In the genomic region with DNA sequence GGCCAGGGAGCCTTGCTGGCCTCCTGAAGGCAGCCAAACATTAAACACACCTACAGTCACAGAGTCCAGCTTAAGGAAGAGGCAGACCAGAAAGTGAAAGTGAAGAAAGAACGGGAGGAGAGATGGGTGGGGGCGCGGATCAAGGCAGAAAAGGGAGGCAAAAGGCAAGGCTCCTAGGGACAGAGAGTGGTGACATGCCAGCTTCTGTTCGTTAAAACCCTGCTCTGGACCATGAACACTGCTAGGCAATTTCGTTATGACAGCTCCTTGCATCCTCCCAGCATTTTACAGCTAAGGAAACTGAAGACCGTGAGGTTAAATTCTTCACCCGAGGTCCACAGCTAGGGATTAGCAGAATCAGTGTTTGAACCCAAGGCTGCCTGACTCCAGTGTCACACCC, we compare ENCODE assay signal across 8 cellular contexts. TPM values are rescaled to one million over a fixed set of nuclear protein-coding genes. Genes with fewer than 3 reads are reported as not detected.
DNase-seq lines count a peak whose midpoint lies in the region; ATAC-seq, FAIRE-seq and TF ChIP-seq lines count a peak whose summit lies in the region.
"Not testable (repeated sequence)": the region's sequence is repeated elsewhere in the genome, so short reads cannot be mapped to it uniquely, and the experiment has no call there.

No MANE protein-coding gene starts in this region.

- intact Hi-C loops in CD4-positive, alpha-beta memory T cell (cut with micrococcal nuclease); kidney (cut with DNase I); natural killer cell (cut with micrococcal nuclease): not testable (repeated sequence)

- peaks cover 22% of the 10 kb centered on the region for H3K79me2 ChIP-seq in Loucy (ENCODE audit: insufficient read depth, low read length)

- not testable (repeated sequence) for H3K27ac ChIP-seq in CD4-positive, alpha-beta memory T cell (ENCODE audit: low read depth, low read length); effector memory CD4-positive, alpha-beta T cell (ENCODE audit: insufficient read depth, low read length, poor library complexity, severe bottlenecking); kidney (ENCODE audit: low read depth in 2 of 2, low read length in 2 of 2)

- H3K9me2 ChIP-seq in Loucy (replicated peaks; ENCODE audit: low read depth, low read length) = not testable (repeated sequence)

- H3F3A ChIP-seq in Loucy (ENCODE audit: low read depth) = peaks cover 23% of the 10 kb centered on the region

- not testable (repeated sequence) for H3K9me3 ChIP-seq in CD4-positive, alpha-beta memory T cell (ENCODE audit: control insufficient read depth in 1 of 2, low read length in 2 of 2); Loucy (ENCODE audit: insufficient read depth, low read depth, low read length); effector memory CD4-positive, alpha-beta T cell (ENCODE audit: control insufficient read depth, low read length); kidney (ENCODE audit: control insufficient read depth in 1 of 2, low read length in 2 of 2)

- H3K36me3 Mint-ChIP-seq in CD4-positive, alpha-beta memory T cell; T-helper 1 cell treated with Interleukin-12 subunit alpha and Interleukin-12 subunit beta and Interleukin-4 antibody, amounts not matched to agents 30 μg/mL and 1 μg/mL, for 36 hours (ENCODE audit: low read depth); activated T-helper 17 cell treated with anti-CD3 and anti-CD28 coated beads, Interleukin-2, amount 50 U/mL, for 72 hours (ENCODE audit: low read depth); natural killer cell: not testable (repeated sequence)

- peak overlapping the region in 1 of 2 donors; percentile 41 for H3K4me3 ChIP-seq in CD4-positive, alpha-beta memory T cell (ENCODE audit: low read length in 2 of 2)
- H3K4me3 ChIP-seq in Loucy (ENCODE audit: low read length, poor library complexity, severe bottlenecking) = peak overlapping the region; percentile 69
- peak overlapping the region; percentile 30 for H3K4me3 ChIP-seq in effector memory CD4-positive, alpha-beta T cell (ENCODE audit: insufficient read depth, low read depth, low read length, poor library complexity, severe bottlenecking)
- peak overlapping the region; percentile 60 to 67 for H3K4me3 ChIP-seq in kidney (ENCODE audit: low read length in 2 of 2)

- not testable (repeated sequence) for H3K36me3 ChIP-seq in CD4-positive, alpha-beta memory T cell (ENCODE audit: insufficient read depth, low read length); Loucy (ENCODE audit: insufficient read depth, low read length); effector memory CD4-positive, alpha-beta T cell (ENCODE audit: control insufficient read depth, insufficient read depth, low read length); kidney (ENCODE audit: control insufficient read depth in 1 of 2, insufficient read depth in 2 of 2, low read length in 2 of 2)

- peak overlapping the region; percentile 83 to 90 (median 86) for H3K4me3 Mint-ChIP-seq in CD4-positive, alpha-beta memory T cell
- peak overlapping the region; percentile 75 for H3K4me3 Mint-ChIP-seq in T-helper 1 cell treated with Interleukin-12 subunit alpha and Interleukin-12 subunit beta and Interleukin-4 antibody, amounts not matched to agents 30 μg/mL and 1 μg/mL, for 36 hours
- H3K4me3 Mint-ChIP-seq in activated T-helper 17 cell treated with anti-CD3 and anti-CD28 coated beads, Interleukin-2, amount 50 U/mL, for 72 hours = peak overlapping the region; percentile 86
- peak overlapping the region; percentile 88 for H3K4me3 Mint-ChIP-seq in natural killer cell

- H4K20me1 ChIP-seq in Loucy (ENCODE audit: insufficient read depth, low read length, poor library complexity, severe bottlenecking) = not testable (repeated sequence)

- H3K4me1 ChIP-seq in CD4-positive, alpha-beta memory T cell (ENCODE audit: insufficient read depth, low read length) = peaks cover 62% of the 10 kb centered on the region
- H3K4me1 ChIP-seq in Loucy (ENCODE audit: insufficient read depth, low read length, poor library complexity, severe bottlenecking) (peaks cover 73% of the 10 kb centered on the region), kidney (ENCODE audit: control insufficient read depth in 1 of 2, insufficient read depth in 1 of 2, low read depth in 1 of 2, low read length in 2 of 2) (peaks cover 3 to 14% of the 10 kb centered on the region in 2 donors)
- H3K4me1 ChIP-seq in effector memory CD4-positive, alpha-beta T cell (ENCODE audit: control insufficient read depth, insufficient read depth, low read length, poor library complexity, severe bottlenecking) = peaks cover 21% of the 10 kb centered on the region

- not testable (repeated sequence) for H3K9me3 Mint-ChIP-seq in CD4-positive, alpha-beta memory T cell; T-helper 1 cell treated with Interleukin-12 subunit alpha and Interleukin-12 subunit beta and Interleukin-4 antibody, amounts not matched to agents 30 μg/mL and 1 μg/mL, for 36 hours; activated T-helper 17 cell treated with anti-CD3 and anti-CD28 coated beads, Interleukin-2, amount 50 U/mL, for 72 hours; natural killer cell

- DNase-seq in CD4-positive, alpha-beta memory T cell = peak in 2 of 5 donors; percentile 9 to 26
- not testable (repeated sequence) for DNase-seq in effector memory CD4-positive, alpha-beta T cell; kidney; natural killer cell; stimulated activated naive CD8-positive, alpha-beta T cell treated with anti-CD3 and anti-CD28 coated beads, Interleukin-15, Interleukin-2, amounts not matched to agents 100 U/mL and 50 U/mL, for 24 hours

- FAIRE-seq in kidney (lab: Jason Lieb, UNC) = not testable (repeated sequence)

- peaks cover 33 to 61% (median 52%) of the 10 kb centered on the region in 4 donors for H3K4me1 Mint-ChIP-seq in CD4-positive, alpha-beta memory T cell
- H3K4me1 Mint-ChIP-seq in T-helper 1 cell treated with Interleukin-12 subunit alpha and Interleukin-12 subunit beta and Interleukin-4 antibody, amounts not matched to agents 30 μg/mL and 1 μg/mL, for 36 hours (ENCODE audit: low read depth) = peaks cover 38% of the 10 kb centered on the region
- peaks cover 15% of the 10 kb centered on the region for H3K4me1 Mint-ChIP-seq in activated T-helper 17 cell treated with anti-CD3 and anti-CD28 coated beads, Interleukin-2, amount 50 U/mL, for 72 hours
- peaks cover 43 to 54% of the 10 kb centered on the region in 2 donors for H3K4me1 Mint-ChIP-seq in natural killer cell

- H3K27me3 ChIP-seq in CD4-positive, alpha-beta memory T cell (ENCODE audit: insufficient read depth, low read length); Loucy (ENCODE audit: insufficient read depth, low read length, poor library complexity, severe bottlenecking); effector memory CD4-positive, alpha-beta T cell (replicated peaks; ENCODE audit: control insufficient read depth, insufficient read depth, low read length, poor library complexity, severe bottlenecking): not testable (repeated sequence)

- peak; percentile 34 for ATAC-seq in activated T-helper 17 cell treated with anti-CD3 and anti-CD28 coated beads, Interleukin-2, amount 50 U/mL, for 72 hours (replicated peaks)
- ATAC-seq in natural killer cell = peak in 2 of 3 donors; percentile 11 to 19
- ATAC-seq in stimulated activated naive CD8-positive, alpha-beta T cell treated with anti-CD3 and anti-CD28 coated beads, Interleukin-15, Interleukin-2, amounts not matched to agents 100 U/mL and 50 U/mL, for 24 hours = peak; percentile 29

- CTCF ChIA-PET in CD4-positive, alpha-beta memory T cell (lab: Charles Lee; ENCODE audit: partially characterized antibody) = interaction anchor here (0.7 to 2.6 kb wide), 3 partner anchors 20 to 249 kb away, joined by 4 to 7 read pairs (median 5); no protein-coding TSS in a partner anchor

- not testable (repeated sequence) for TF ChIP-seq CTCF in Loucy (conservative IDR thresholded peaks at IDR 0.05; ENCODE audit: low read length); kidney (IDR thresholded peaks at IDR 0.05; ENCODE audit: borderline replicate concordance, extremely low read depth, insufficient read depth); natural killer cell (IDR thresholded peaks at IDR 0.05)

- H3K4me2 ChIP-seq in Loucy (ENCODE audit: low read depth, low read length, poor library complexity, severe bottlenecking) = peak overlapping the region; percentile 89

- not testable (repeated sequence) for H3K27me3 Mint-ChIP-seq in CD4-positive, alpha-beta memory T cell; T-helper 1 cell treated with Interleukin-12 subunit alpha and Interleukin-12 subunit beta and Interleukin-4 antibody, amounts not matched to agents 30 μg/mL and 1 μg/mL, for 36 hours (ENCODE audit: low read depth); activated T-helper 17 cell treated with anti-CD3 and anti-CD28 coated beads, Interleukin-2, amount 50 U/mL, for 72 hours; natural killer cell (ENCODE audit: low read depth in 2 of 2)

- POLR2A ChIA-PET in CD4-positive, alpha-beta memory T cell (lab: Charles Lee; ENCODE audit: partially characterized antibody) = interaction anchor here (0.7 to 1.0 kb wide), 2 partner anchors 23 to 209 kb away, joined by 3 to 4 read pairs; no protein-coding TSS in a partner anchor

- H3K9ac ChIP-seq in Loucy (ENCODE audit: low read depth, low read length, poor library complexity, severe bottlenecking) (peak overlapping the region; percentile 89), kidney (ENCODE audit: low read length in 2 of 2) (peak overlapping the region in 1 of 2 donors; percentile 55)

- H3K27ac Mint-ChIP-seq in CD4-positive, alpha-beta memory T cell = peak overlapping the region in 6 of 7 donors; percentile 27 to 89 (median 71)
- H3K27ac Mint-ChIP-seq in T-helper 1 cell treated with Interleukin-12 subunit alpha and Interleukin-12 subunit beta and Interleukin-4 antibody, amounts not matched to agents 30 μg/mL and 1 μg/mL, for 36 hours = peak overlapping the region; percentile 57
- peak overlapping the region; percentile 94 for H3K27ac Mint-ChIP-seq in activated T-helper 17 cell treated with anti-CD3 and anti-CD28 coated beads, Interleukin-2, amount 50 U/mL, for 72 hours
- H3K27ac Mint-ChIP-seq in natural killer cell = peak overlapping the region; percentile 92 to 95

- H2AFZ ChIP-seq in Loucy (ENCODE audit: low read length) = not testable (repeated sequence)

RNA-seq across cellular contexts. Expression of a gene that starts 51.7 kb away (rescaled TPM):
- 10 to 100 TPM; 32.8 to 35.0 TPM for total RNA-seq in CD4-positive, alpha-beta memory T cell
- polyA plus RNA-seq in CD4-positive, alpha-beta memory T cell = 1 to 10 TPM; 4.9 to 7.8 TPM
- total RNA-seq in activated T-helper 17 cell treated with anti-CD3 and anti-CD28 coated beads, Interleukin-2, amount 50 U/mL, for 72 hours = 10 to 100 TPM; 13.4 to 14.2 TPM
- total RNA-seq in kidney (27.9 TPM), natural killer cell (10 to 100 TPM; 43.8 to 54.5 (median 46.5) TPM)
- polyA plus RNA-seq in kidney (ENCODE audit: insufficient read depth, low read depth, low replicate concordance) = 7.2 TPM
